ENCODE assay signal across 16 cellular contexts in the genomic region with DNA sequence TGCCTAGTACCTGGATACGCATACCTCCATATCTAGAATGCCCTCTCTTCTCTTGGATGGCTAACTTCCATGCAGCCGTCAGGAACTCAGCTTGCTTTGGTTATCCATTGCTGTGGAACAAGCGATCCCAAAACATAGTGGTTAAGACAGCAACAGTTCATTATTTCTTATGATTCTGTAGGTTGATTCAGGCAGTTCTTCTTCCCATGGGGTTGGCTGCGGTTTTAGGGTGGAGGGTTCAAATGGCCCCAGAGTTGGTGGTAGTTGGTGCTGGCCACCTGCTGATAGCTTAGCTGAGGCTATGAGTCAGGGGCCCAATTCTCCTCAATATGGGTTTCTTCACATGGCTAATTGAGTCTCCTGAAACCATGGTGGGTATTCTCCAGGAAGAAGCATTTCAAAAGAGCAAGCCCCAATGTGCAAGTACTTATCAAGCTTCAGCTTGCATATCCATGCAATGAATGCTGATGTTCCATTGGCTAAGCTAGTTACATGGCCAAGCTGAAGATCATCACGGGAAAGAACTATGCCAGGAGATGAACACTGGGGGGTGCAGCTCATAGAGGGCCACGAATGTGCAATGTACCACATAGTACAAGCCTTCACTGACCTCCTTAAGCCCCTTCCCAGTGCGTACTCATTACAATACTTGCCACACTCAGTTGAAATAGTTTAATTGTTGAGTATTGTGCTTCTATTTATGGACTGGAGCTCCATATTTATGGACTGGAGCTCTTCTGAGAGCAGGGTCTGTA. TPM values are rescaled to one million over a fixed set of nuclear protein-coding genes. Genes with fewer than 3 reads are reported as not detected.
DNase-seq lines count a peak whose midpoint lies in the region; ATAC-seq and TF ChIP-seq lines count a peak whose summit lies in the region.
"Had no signal": no experiment of that assay in that cellular context is flagged by ENCODE, and none has a peak within 500 bp of the region (broad histone marks: within the 10 kb centered on the region; RNA-seq: fewer than 3 reads in every experiment).

No MANE protein-coding gene starts in this region.

- H3K4me1 ChIP-seq in right lobe of liver, result peaks cover 0 to 43% (median 21%) of the 10 kb centered on the region in 4 donors

- no peak overlapping the region for H3K27ac ChIP-seq in WERI-Rb-1
- H3K27ac ChIP-seq in right lobe of liver, result peak overlapping the region in 2 of 3 donors; percentile 89 to 96
- H3K27ac ChIP-seq: GM23248, RWPE1, SJCRH30 had no signal

- no peaks in the 10 kb centered on the region for H3K27me3 ChIP-seq in WERI-Rb-1 (ENCODE audit: insufficient read depth, low read depth, severe bottlenecking)
- H3K27me3 ChIP-seq in right lobe of liver, result no peaks in the 10 kb centered on the region
- H3K27me3 ChIP-seq: SJCRH30 had no signal

- no peak for TF ChIP-seq POLR2A in right lobe of liver (IDR thresholded peaks at IDR 0.05)

- H3K4me3 ChIP-seq in WERI-Rb-1 (ENCODE audit: low read depth, low read length) (no peak overlapping the region), right lobe of liver (no peak overlapping the region)
- H3K4me3 ChIP-seq: GM23248, SJCRH30 had no signal

- no peaks in the 10 kb centered on the region for H3K9me3 ChIP-seq in WERI-Rb-1 (ENCODE audit: severe bottlenecking)
- H3K9me3 ChIP-seq in right lobe of liver, result no peaks in the 10 kb centered on the region
- H3K9me3 ChIP-seq: SJCRH30 had no signal

- intact Hi-C loops in right lobe of liver (cut with DNase I), result no loop called here
- intact Hi-C loops in posterior vena cava (cut with DNase I), result no loop called here

- peak; percentile 23 for DNase-seq in WERI-Rb-1
- DNase-seq in right lobe of liver, result peak in 1 of 3 donors; percentile 23
- no peak for DNase-seq in cortex of kidney (lab: John Stamatoyannopoulos, UW)
- DNase-seq in DMS79 (lab: John Stamatoyannopoulos, UW), result no peak
- DNase-seq in posterior vena cava (ENCODE audit: low spot score), result no peak
- DNase-seq: CD8-positive, alpha-beta memory T cell; GM23248; KG1; NCI-H2029; NCI-H2171 treated with DMSO at 0.1 percent for 48 hours; NCI-H510A treated with DMSO at 0.1 percent for 48 hours; SJCRH30 had no signal

- TF ChIP-seq CTCF in GM12872 (IDR thresholded peaks at IDR 0.05; ENCODE audit: insufficient read depth, low read depth, low read length) (peak; percentile 23; the same call in 1 of the 3 replicates), WERI-Rb-1 (IDR thresholded peaks at IDR 0.05; ENCODE audit: low read depth, low read length) (no peak), right lobe of liver (IDR thresholded peaks at IDR 0.05) (no peak)

- WGBS in right lobe of liver (ENCODE audit: insufficient coverage, low coverage, low lambda C conversion rate, missing lambda C conversion rate), result 78% methylated on average over 6 of the region's 7 CpGs

- H3K36me3 ChIP-seq in WERI-Rb-1, result no peaks in the 10 kb centered on the region
- no peaks in the 10 kb centered on the region for H3K36me3 ChIP-seq in right lobe of liver
- H3K36me3 ChIP-seq: SJCRH30 had no signal

- peak; percentile 50 for ATAC-seq in HG02885 (IDR thresholded peaks at IDR 0.05; ENCODE audit: poor library complexity, unreplicated experiment)
- ATAC-seq in right lobe of liver, result no peak
- ATAC-seq in GM21367 (IDR thresholded peaks at IDR 0.05; ENCODE audit: unreplicated experiment), result no peak

RNA-seq across cellular contexts. Expression of gene RHOB, which starts 10.0 kb away (rescaled TPM):
- 100 to 1,000 TPM; 185 to 656 (median 388) TPM for total RNA-seq in right lobe of liver
- 1,000 to 10,000 TPM in 1 of 2 donors, 100 to 1,000 TPM in 1; 742 to 1,258 TPM for total RNA-seq in posterior vena cava
